Comparison of ENCODE assay signal across 1 cellular context in genomic region chr4:87911252-87911774, GRCh38.
TF ChIP-seq lines count a peak whose summit lies in the region.

No MANE protein-coding gene starts in this region.

TF ChIP-seq in HepG2, 621 proteins besides CTCF, POLR2A, EP300 and RAD21 (continued from another document and continues in another):
- TF ChIP-seq, protein P1, sequence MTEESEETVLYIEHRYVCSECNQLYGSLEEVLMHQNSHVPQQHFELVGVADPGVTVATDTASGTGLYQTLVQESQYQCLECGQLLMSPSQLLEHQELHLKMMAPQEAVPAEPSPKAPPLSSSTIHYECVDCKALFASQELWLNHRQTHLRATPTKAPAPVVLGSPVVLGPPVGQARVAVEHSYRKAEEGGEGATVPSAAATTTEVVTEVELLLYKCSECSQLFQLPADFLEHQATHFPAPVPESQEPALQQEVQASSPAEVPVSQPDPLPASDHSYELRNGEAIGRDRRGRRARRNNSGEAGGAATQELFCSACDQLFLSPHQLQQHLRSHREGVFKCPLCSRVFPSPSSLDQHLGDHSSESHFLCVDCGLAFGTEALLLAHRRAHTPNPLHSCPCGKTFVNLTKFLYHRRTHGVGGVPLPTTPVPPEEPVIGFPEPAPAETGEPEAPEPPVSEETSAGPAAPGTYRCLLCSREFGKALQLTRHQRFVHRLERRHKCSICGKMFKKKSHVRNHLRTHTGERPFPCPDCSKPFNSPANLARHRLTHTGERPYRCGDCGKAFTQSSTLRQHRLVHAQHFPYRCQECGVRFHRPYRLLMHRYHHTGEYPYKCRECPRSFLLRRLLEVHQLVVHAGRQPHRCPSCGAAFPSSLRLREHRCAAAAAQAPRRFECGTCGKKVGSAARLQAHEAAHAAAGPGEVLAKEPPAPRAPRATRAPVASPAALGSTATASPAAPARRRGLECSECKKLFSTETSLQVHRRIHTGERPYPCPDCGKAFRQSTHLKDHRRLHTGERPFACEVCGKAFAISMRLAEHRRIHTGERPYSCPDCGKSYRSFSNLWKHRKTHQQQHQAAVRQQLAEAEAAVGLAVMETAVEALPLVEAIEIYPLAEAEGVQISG (CRISPR knock-in tag; IDR thresholded peaks at IDR 0.05): no peak
- no peak for TF ChIP-seq NFIB (CRISPR knock-in tag; IDR thresholded peaks at IDR 0.05; ENCODE audit: borderline replicate concordance)
- TF ChIP-seq RCOR2 (CRISPR knock-in tag; IDR thresholded peaks at IDR 0.05): peak; percentile 88
- peak; percentile 91 for TF ChIP-seq FOXJ3 (CRISPR knock-in tag; IDR thresholded peaks at IDR 0.05; ENCODE audit: borderline replicate concordance)
- no peak for TF ChIP-seq POLR2AphosphoS5 (IDR thresholded peaks at IDR 0.05; ENCODE audit: low read depth, low read length)
- TF ChIP-seq TSC22D2 (CRISPR knock-in tag; IDR thresholded peaks at IDR 0.05; ENCODE audit: borderline replicate concordance): no peak
- no peak; the same call in 1 of the 2 replicates for TF ChIP-seq ZNF33B (CRISPR knock-in tag; IDR thresholded peaks at IDR 0.05)
- TF ChIP-seq ETV5 (CRISPR knock-in tag; IDR thresholded peaks at IDR 0.05; ENCODE audit: borderline replicate concordance): peak; percentile 62; the same call in 1 of the 2 replicates
- peak; percentile 58; the same call in 1 of the 2 replicates for TF ChIP-seq POGZ (CRISPR knock-in tag; IDR thresholded peaks at IDR 0.05)
- TF ChIP-seq, protein P2, sequence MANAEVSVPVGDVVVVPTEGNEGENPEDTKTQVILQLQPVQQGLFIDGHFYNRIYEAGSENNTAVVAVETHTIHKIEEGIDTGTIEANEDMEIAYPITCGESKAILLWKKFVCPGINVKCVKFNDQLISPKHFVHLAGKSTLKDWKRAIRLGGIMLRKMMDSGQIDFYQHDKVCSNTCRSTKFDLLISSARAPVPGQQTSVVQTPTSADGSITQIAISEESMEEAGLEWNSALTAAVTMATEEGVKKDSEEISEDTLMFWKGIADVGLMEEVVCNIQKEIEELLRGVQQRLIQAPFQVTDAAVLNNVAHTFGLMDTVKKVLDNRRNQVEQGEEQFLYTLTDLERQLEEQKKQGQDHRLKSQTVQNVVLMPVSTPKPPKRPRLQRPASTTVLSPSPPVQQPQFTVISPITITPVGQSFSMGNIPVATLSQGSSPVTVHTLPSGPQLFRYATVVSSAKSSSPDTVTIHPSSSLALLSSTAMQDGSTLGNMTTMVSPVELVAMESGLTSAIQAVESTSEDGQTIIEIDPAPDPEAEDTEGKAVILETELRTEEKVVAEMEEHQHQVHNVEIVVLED (CRISPR knock-in tag; IDR thresholded peaks at IDR 0.05; ENCODE audit: borderline replicate concordance): no peak
- peak; percentile 92; the same call in 1 of the 2 replicates for TF ChIP-seq AHDC1 (CRISPR knock-in tag; IDR thresholded peaks at IDR 0.05; ENCODE audit: borderline replicate concordance)
- TF ChIP-seq, protein P3, sequence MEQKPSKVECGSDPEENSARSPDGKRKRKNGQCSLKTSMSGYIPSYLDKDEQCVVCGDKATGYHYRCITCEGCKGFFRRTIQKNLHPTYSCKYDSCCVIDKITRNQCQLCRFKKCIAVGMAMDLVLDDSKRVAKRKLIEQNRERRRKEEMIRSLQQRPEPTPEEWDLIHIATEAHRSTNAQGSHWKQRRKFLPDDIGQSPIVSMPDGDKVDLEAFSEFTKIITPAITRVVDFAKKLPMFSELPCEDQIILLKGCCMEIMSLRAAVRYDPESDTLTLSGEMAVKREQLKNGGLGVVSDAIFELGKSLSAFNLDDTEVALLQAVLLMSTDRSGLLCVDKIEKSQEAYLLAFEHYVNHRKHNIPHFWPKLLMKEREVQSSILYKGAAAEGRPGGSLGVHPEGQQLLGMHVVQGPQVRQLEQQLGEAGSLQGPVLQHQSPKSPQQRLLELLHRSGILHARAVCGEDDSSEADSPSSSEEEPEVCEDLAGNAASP (CRISPR knock-in tag; IDR thresholded peaks at IDR 0.05; ENCODE audit: borderline replicate concordance): peak; percentile 84; the same call in 1 of the 2 replicates
- no peak for TF ChIP-seq NR1H2 (CRISPR knock-in tag; IDR thresholded peaks at IDR 0.05; ENCODE audit: borderline replicate concordance, low read depth)
- TF ChIP-seq SOX6 (IDR thresholded peaks at IDR 0.05): no peak
- peak; percentile 98 for TF ChIP-seq SOX6 (CRISPR knock-in tag; IDR thresholded peaks at IDR 0.05)
- no peak for TF ChIP-seq ETV6 (CRISPR knock-in tag; conservative IDR thresholded peaks at IDR 0.05)
- no peak for TF ChIP-seq ZNF564 (CRISPR knock-in tag; IDR thresholded peaks at IDR 0.05)
- TF ChIP-seq, protein P4, sequence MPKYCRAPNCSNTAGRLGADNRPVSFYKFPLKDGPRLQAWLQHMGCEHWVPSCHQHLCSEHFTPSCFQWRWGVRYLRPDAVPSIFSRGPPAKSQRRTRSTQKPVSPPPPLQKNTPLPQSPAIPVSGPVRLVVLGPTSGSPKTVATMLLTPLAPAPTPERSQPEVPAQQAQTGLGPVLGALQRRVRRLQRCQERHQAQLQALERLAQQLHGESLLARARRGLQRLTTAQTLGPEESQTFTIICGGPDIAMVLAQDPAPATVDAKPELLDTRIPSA (CRISPR knock-in tag; IDR thresholded peaks at IDR 0.05; ENCODE audit: borderline replicate concordance): no peak
- no peak for TF ChIP-seq ZZZ3 (CRISPR knock-in tag; IDR thresholded peaks at IDR 0.05; ENCODE audit: borderline replicate concordance)
- TF ChIP-seq EHMT2 (IDR thresholded peaks at IDR 0.05; ENCODE audit: borderline replicate concordance, low read depth, low read length): peak; percentile 75; the same call in 1 of the 2 replicates
- peak; percentile 78; the same call in 1 of the 2 replicates for TF ChIP-seq NR2F2 (IDR thresholded peaks at IDR 0.05; ENCODE audit: borderline replicate concordance, low read depth)
- TF ChIP-seq CEBPG (CRISPR knock-in tag; IDR thresholded peaks at IDR 0.05): peak; percentile 89
- no peak for TF ChIP-seq GMEB2 (CRISPR knock-in tag; IDR thresholded peaks at IDR 0.05; ENCODE audit: low read depth)
- peak; percentile 32; the same call in 1 of the 2 replicates for TF ChIP-seq KLF12 (CRISPR knock-in tag; IDR thresholded peaks at IDR 0.05; ENCODE audit: borderline replicate concordance)
- TF ChIP-seq ZBTB34 (CRISPR knock-in tag; IDR thresholded peaks at IDR 0.05): peak; percentile 71; the same call in 1 of the 2 replicates
- TF ChIP-seq ZBTB1 (CRISPR knock-in tag; IDR thresholded peaks at IDR 0.05; ENCODE audit: borderline replicate concordance): no peak
- TF ChIP-seq, protein P5, sequence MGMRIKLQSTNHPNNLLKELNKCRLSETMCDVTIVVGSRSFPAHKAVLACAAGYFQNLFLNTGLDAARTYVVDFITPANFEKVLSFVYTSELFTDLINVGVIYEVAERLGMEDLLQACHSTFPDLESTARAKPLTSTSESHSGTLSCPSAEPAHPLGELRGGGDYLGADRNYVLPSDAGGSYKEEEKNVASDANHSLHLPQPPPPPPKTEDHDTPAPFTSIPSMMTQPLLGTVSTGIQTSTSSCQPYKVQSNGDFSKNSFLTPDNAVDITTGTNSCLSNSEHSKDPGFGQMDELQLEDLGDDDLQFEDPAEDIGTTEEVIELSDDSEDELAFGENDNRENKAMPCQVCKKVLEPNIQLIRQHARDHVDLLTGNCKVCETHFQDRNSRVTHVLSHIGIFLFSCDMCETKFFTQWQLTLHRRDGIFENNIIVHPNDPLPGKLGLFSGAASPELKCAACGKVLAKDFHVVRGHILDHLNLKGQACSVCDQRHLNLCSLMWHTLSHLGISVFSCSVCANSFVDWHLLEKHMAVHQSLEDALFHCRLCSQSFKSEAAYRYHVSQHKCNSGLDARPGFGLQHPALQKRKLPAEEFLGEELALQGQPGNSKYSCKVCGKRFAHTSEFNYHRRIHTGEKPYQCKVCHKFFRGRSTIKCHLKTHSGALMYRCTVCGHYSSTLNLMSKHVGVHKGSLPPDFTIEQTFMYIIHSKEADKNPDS (CRISPR knock-in tag; IDR thresholded peaks at IDR 0.05): no peak
- no peak; the same call in 1 of the 2 replicates for TF ChIP-seq MIER3 (CRISPR knock-in tag; IDR thresholded peaks at IDR 0.05; ENCODE audit: borderline replicate concordance)
- no peak for TF ChIP-seq ZNF780A (CRISPR knock-in tag; IDR thresholded peaks at IDR 0.05)
- no peak for TF ChIP-seq CCDC6 (CRISPR knock-in tag; IDR thresholded peaks at IDR 0.05)
- TF ChIP-seq TFAP4 (IDR thresholded peaks at IDR 0.05; ENCODE audit: borderline replicate concordance, low read depth): peak; percentile 90
- 0 out of 2 replicates have a peak, but pooled peaks have one; percentile 41 for TF ChIP-seq ATF3 (CRISPR knock-in tag; IDR thresholded peaks at IDR 0.05)
- TF ChIP-seq GABPB1 (CRISPR knock-in tag; IDR thresholded peaks at IDR 0.05): no peak
- TF ChIP-seq KMT2A (CRISPR knock-in tag; IDR thresholded peaks at IDR 0.05): no peak
- peak; percentile 49; the same call in 1 of the 2 replicates for TF ChIP-seq ERF (CRISPR knock-in tag; IDR thresholded peaks at IDR 0.05)
- TF ChIP-seq BCLAF1 (IDR thresholded peaks at IDR 0.05): no peak
